Comparison of ENCODE assay signal across 8 cellular contexts in the genomic region with DNA sequence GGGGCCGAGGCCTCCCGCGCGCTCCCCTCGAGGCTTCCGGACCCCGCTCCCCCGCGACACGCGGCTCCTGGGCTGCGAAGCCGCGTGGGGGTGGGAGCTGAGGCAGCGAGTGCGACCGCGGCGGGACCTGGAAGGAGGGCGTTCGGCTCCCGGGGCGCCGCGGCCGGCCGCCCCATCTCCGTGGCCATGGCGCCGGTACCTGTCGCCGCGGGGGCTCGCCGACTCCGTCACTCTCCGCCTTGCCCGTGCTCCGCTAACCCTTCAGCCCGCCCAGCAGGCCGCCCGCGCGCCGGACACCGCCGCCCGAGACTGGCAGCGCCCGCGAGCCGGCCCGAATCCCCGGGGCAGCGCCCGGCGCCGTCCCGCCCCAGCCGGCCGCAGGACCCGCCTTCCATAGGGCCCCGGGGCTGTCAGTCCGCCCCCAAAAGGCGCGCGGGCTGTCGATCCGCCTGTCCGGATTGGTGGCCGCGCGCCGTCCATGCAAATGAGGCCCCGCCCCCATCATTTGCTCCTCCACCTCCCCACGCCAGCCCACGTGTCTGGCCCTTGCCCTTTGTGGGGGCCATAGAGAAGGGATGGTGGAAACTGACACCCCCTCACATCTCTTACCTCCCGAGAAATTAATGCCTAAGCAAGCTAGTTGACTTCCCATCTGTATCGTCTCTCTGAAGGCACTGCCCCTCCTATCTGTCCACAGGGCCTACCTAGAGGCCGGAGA. TPM values are rescaled to one million over a fixed set of nuclear protein-coding genes. Genes with fewer than 3 reads are reported as not detected.
DNase-seq lines count a peak whose midpoint lies in the region; ATAC-seq and TF ChIP-seq lines count a peak whose summit lies in the region.

A gene (minus strand): TSS at position 311 of the 718 bp plus-strand sequence. CDS start 46,091 bp downstream, outside the sequence.

- H3K9ac ChIP-seq in stomach smooth muscle (ENCODE audit: low read length in 2 of 2), result peak within 1 kb of the TSS; percentile 78 to 97

- H3K27ac Mint-ChIP-seq in neural crest cell (ENCODE audit: unreplicated experiment), result peak within 1 kb of the TSS; percentile 88

- H3K36me3 ChIP-seq in stomach smooth muscle (ENCODE audit: control insufficient read depth in 2 of 2, insufficient read depth in 2 of 2, low read length in 2 of 2), result no peaks in the 10 kb centered on the region

- H3K27ac ChIP-seq in RWPE1 (peak within 1 kb of the TSS; percentile 93), stomach smooth muscle (ENCODE audit: low read length) (peak within 1 kb of the TSS; percentile 94)

- no peaks in the 10 kb centered on the region for H3K27me3 ChIP-seq in stomach smooth muscle (ENCODE audit: control insufficient read depth in 1 of 2, insufficient read depth in 2 of 2, low read length in 2 of 2)

- H3K4me3 Mint-ChIP-seq in neural crest cell, result peak within 1 kb of the TSS; percentile 94

- peaks cover 18% of the 10 kb centered on the region for H3K4me1 ChIP-seq in stomach smooth muscle (ENCODE audit: control insufficient read depth, insufficient read depth, low read length)

- H3K4me3 ChIP-seq in fibroblast of villous mesenchyme (ENCODE audit: low read depth, low read length) (peak within 1 kb of the TSS; percentile 97), stomach smooth muscle (ENCODE audit: low read length in 2 of 2) (peak within 1 kb of the TSS; percentile 92 to 99)

- H3K36me3 Mint-ChIP-seq in neural crest cell (ENCODE audit: low read depth), result no peaks in the 10 kb centered on the region

- H3K9me3 Mint-ChIP-seq in neural crest cell, result no peaks in the 10 kb centered on the region

- CTCF ChIA-PET in RWPE1 (lab: Yijun Ruan, JAX), result interaction anchor here (0.6 kb wide), 1 partner anchor 24 kb away, joined by 5 read pairs; no protein-coding TSS in a partner anchor

- H3K9me3 ChIP-seq in stomach smooth muscle (ENCODE audit: control insufficient read depth in 2 of 2, low read length in 2 of 2), result no peaks in the 10 kb centered on the region

- DNase-seq in DMS 273 treated with DMSO at 0.1 percent for 48 hours (lab: John Stamatoyannopoulos, UW), result peak; percentile 83
- DNase-seq in HuH-7 (ENCODE audit: low spot score), result peak; percentile 74
- DNase-seq in RWPE1 (ENCODE audit: low spot score), result peak; percentile 92
- DNase-seq in activated gamma-delta T cell (lab: John Stamatoyannopoulos, UW), result peak; percentile 83
- DNase-seq in fibroblast of villous mesenchyme (ENCODE audit: low read depth), result peak; percentile 92
- DNase-seq in neural crest cell (ENCODE audit: low read depth, low spot score), result peak; percentile 82

- ATAC-seq in GM21423 (IDR thresholded peaks at IDR 0.05; ENCODE audit: unreplicated experiment), result peak; percentile 85

- TF ChIP-seq CTCF in RWPE1 (conservative IDR thresholded peaks at IDR 0.05; ENCODE audit: low read depth) (no peak), fibroblast of villous mesenchyme (IDR thresholded peaks at IDR 0.05; ENCODE audit: insufficient read depth, low read depth, low read length) (no peak), neural crest cell (conservative IDR thresholded peaks at IDR 0.05) (no peak)

- H3K4me1 Mint-ChIP-seq in neural crest cell, result peaks cover 15% of the 10 kb centered on the region

- POLR2A ChIA-PET in RWPE1 (lab: Yijun Ruan, JAX; ENCODE audit: low non-redundant PET), result interaction anchor here (1.0 kb wide), 1 partner anchor 42 kb away, joined by 3 read pairs; no protein-coding TSS in a partner anchor

- no peaks in the 10 kb centered on the region for H3K27me3 Mint-ChIP-seq in neural crest cell (ENCODE audit: low read depth)

RNA-seq across cellular contexts. Expression of the gene that starts here (rescaled TPM):
- total RNA-seq in fibroblast of villous mesenchyme (1.3 and 3.2 TPM in 2 replicates), neural crest cell (39.6 and 40.4 TPM in 2 replicates)

Comparison
In these comparisons a context has a peak if more than half of its experiments do, and no peak if none do; other contexts are left out.
1. Peak in every context shown above with its lines: DNase-seq, ATAC-seq, H3K4me3 ChIP-seq and H3K27ac ChIP-seq.